In the genomic region with DNA sequence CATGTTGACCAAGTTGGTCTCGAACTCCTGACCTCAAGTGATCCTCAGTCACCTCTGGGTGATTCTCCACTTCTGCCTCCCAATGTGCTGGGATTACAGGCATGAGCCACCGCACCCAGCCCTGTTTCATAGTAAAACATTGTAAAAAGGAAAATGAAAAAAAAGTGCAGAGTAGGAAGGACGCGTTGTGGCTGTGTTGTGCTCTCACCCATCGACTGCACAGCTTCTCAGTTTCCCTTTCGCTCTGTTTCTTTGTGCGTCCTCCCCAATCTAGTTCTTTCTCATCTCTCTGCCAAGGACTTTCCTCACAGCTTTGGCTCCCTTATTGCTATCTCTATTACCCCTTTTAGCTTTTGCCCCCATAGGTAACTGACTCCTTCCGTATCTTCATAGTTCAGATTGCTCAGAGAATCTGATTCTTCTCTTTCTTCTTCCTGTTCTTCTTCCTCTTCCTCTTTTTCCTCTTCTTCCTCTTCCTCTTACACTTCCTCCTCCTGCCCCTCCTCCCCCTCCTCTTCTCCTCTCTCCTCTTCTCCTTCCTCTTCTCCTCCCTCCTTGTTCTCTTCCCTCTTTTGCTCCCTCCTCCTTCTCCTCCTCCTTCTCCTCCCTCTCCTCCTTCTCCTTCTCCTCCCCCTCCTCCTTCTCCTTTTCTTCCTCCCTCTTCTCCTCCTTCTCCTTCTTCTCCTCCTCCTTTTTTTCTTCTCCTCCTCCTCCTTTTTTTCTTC, we compare ENCODE assay signal across 10 cellular contexts.
DNase-seq lines count a peak whose midpoint lies in the region; ATAC-seq and TF ChIP-seq lines count a peak whose summit lies in the region.
"Had no signal": no experiment of that assay in that cellular context is flagged by ENCODE, and none has a peak within 500 bp of the region (broad histone marks: within the 10 kb centered on the region; RNA-seq: fewer than 3 reads in every experiment).

No MANE protein-coding gene starts in this region.

- intact Hi-C loops in CD8-positive, alpha-beta T cell (cut with DNase I, micrococcal nuclease) = loop anchor here in 1 of 2 experiments (5.0 kb wide), 1 partner anchor 83 kb away; no protein-coding TSS in a partner anchor
- intact Hi-C loops in prostate gland (cut with DNase I) = no loop called here
- intact Hi-C loops in Right ventricle myocardium superior (cut with DNase I) = no loop called here

- H3F3A ChIP-seq in SU-DHL-6 (ENCODE audit: insufficient read depth) (0 out of 2 replicates have a peak, but pooled peaks cover 8% of the 10 kb centered on the region), GM23338 (replicated peaks; ENCODE audit: low read depth) (no peaks in the 10 kb centered on the region; the same call in 1 of the 2 replicates)

- H3K79me2 ChIP-seq in SU-DHL-6 (ENCODE audit: insufficient read depth, low read length) (no peaks in the 10 kb centered on the region), GM23338 (replicated peaks; ENCODE audit: insufficient read depth) (no peaks in the 10 kb centered on the region)

- no peak for ATAC-seq in CD8-positive, alpha-beta T cell
- ATAC-seq in GM19023 (IDR thresholded peaks at IDR 0.05; ENCODE audit: unreplicated experiment) (peak; percentile 68), HG02885 (IDR thresholded peaks at IDR 0.05; ENCODE audit: poor library complexity, unreplicated experiment) (peak; percentile 60), Right ventricle myocardium superior (ENCODE audit: poor library complexity) (no peak), GM23338 (no peak)

- 84% methylated on average over 8 of the region's 8 CpGs for WGBS in prostate gland

- no peaks in the 10 kb centered on the region for H3K27me3 ChIP-seq in CD8-positive, alpha-beta T cell (ENCODE audit: insufficient read depth, low read length)
- H3K27me3 ChIP-seq in SU-DHL-6 (ENCODE audit: low read length) = no peaks in the 10 kb centered on the region
- no peaks in the 10 kb centered on the region for H3K27me3 ChIP-seq in prostate gland (replicated peaks; ENCODE audit: insufficient read depth)
- peaks cover 16% of the 10 kb centered on the region; the same call in 1 of the 2 replicates for H3K27me3 ChIP-seq in GM23338 (ENCODE audit: insufficient read depth)

- peak overlapping the region; percentile 50 for H3K4me2 ChIP-seq in SU-DHL-6 (ENCODE audit: low read depth, low read length, poor library complexity, severe bottlenecking)
- H3K4me2 ChIP-seq in GM23338 = no peak overlapping the region

- no peaks in the 10 kb centered on the region for H3K9me3 Mint-ChIP-seq in CD8-positive, alpha-beta T cell
- H3K9me3 Mint-ChIP-seq in GM23338 = no peaks in the 10 kb centered on the region
- H3K9me3 Mint-ChIP-seq: mesothelial cell of epicardium had no signal

- CTCF ChIA-PET in CD8-positive, alpha-beta T cell (lab: Charles Lee) = no interaction called here

- peak overlapping the region; percentile 17 for H2AFZ ChIP-seq in SU-DHL-6 (ENCODE audit: low read depth, low read length, severe bottlenecking)
- no peak overlapping the region for H2AFZ ChIP-seq in GM23338

- TF ChIP-seq POLR2A in prostate gland (IDR thresholded peaks at IDR 0.05) = no peak

- no peaks in the 10 kb centered on the region for H3K36me3 Mint-ChIP-seq in CD8-positive, alpha-beta T cell
- H3K36me3 Mint-ChIP-seq in GM23338 (ENCODE audit: low read depth) = no peaks in the 10 kb centered on the region
- H3K36me3 Mint-ChIP-seq: mesothelial cell of epicardium had no signal

- H3K36me3 ChIP-seq in CD8-positive, alpha-beta T cell (ENCODE audit: insufficient read depth, low read length) = no peaks in the 10 kb centered on the region
- no peaks in the 10 kb centered on the region for H3K36me3 ChIP-seq in SU-DHL-6 (ENCODE audit: low read length)
- no peaks in the 10 kb centered on the region for H3K36me3 ChIP-seq in prostate gland
- no peaks in the 10 kb centered on the region for H3K36me3 ChIP-seq in GM23338 (ENCODE audit: insufficient read depth)

- peak overlapping the region; percentile 50 for H3K9ac ChIP-seq in SU-DHL-6 (ENCODE audit: low read length)

- H4K20me1 ChIP-seq in SU-DHL-6 (ENCODE audit: low read depth, low read length) (no peaks in the 10 kb centered on the region), GM23338 (replicated peaks; ENCODE audit: insufficient read depth) (no peaks in the 10 kb centered on the region)

- peaks cover 10% of the 10 kb centered on the region for H3K4me1 Mint-ChIP-seq in CD8-positive, alpha-beta T cell (ENCODE audit: low read depth)
- peaks cover 20% of the 10 kb centered on the region for H3K4me1 Mint-ChIP-seq in GM23338

- no peak for DNase-seq in CD8-positive, alpha-beta T cell
- DNase-seq in prostate gland (ENCODE audit: low spot score) (no peak), Right ventricle myocardium superior (no peak), iPS-NIHi11 (ENCODE audit: low spot score) (no peak), GM23338 (ENCODE audit: low spot score) (no peak)
- DNase-seq: Caco-2 had no signal

- peaks cover 22% of the 10 kb centered on the region for H3K27me3 Mint-ChIP-seq in CD8-positive, alpha-beta T cell (ENCODE audit: low read depth)
- peaks cover 2% of the 10 kb centered on the region for H3K27me3 Mint-ChIP-seq in GM23338 (ENCODE audit: insufficient read depth, low read depth, poor library complexity)

- POLR2A ChIA-PET in CD8-positive, alpha-beta T cell (lab: Charles Lee) = interaction anchor here (1.1 kb wide), 1 partner anchor 433 kb away, joined by 3 read pairs; no protein-coding TSS in a partner anchor

- H3K9me3 ChIP-seq in CD8-positive, alpha-beta T cell (ENCODE audit: low read length) = no peaks in the 10 kb centered on the region
- no peaks in the 10 kb centered on the region for H3K9me3 ChIP-seq in SU-DHL-6 (ENCODE audit: insufficient read depth, low read length)
- H3K9me3 ChIP-seq in prostate gland = no peaks in the 10 kb centered on the region
- H3K9me3 ChIP-seq: Caco-2 had no signal

- no peak overlapping the region for H3K4me3 ChIP-seq in CD8-positive, alpha-beta T cell (ENCODE audit: low read depth, low read length)
- H3K4me3 ChIP-seq in SU-DHL-6 (ENCODE audit: insufficient read depth, low read length, poor library complexity, severe bottlenecking) (peak overlapping the region; percentile 58), prostate gland (no peak overlapping the region), GM23338 (no peak overlapping the region)

- peak overlapping the region; percentile 70 for H3K27ac Mint-ChIP-seq in CD8-positive, alpha-beta T cell
- H3K27ac Mint-ChIP-seq in GM23338 = no peak overlapping the region
- H3K27ac Mint-ChIP-seq: mesothelial cell of epicardium had no signal

- H3K27ac ChIP-seq in CD8-positive, alpha-beta T cell (ENCODE audit: low read depth, low read length) = no peak overlapping the region
- H3K27ac ChIP-seq in SU-DHL-6 (ENCODE audit: low read depth, low read length) (peak overlapping the region; percentile 32), prostate gland (no peak overlapping the region), GM23338 (ENCODE audit: low read depth) (no peak overlapping the region)

- H3K9me2 ChIP-seq in SU-DHL-6 (replicated peaks; ENCODE audit: insufficient read depth, low read length) = no peaks in the 10 kb centered on the region
- H3K9me2 ChIP-seq in GM23338 (ENCODE audit: insufficient read depth) = no peaks in the 10 kb centered on the region

- H3K4me1 ChIP-seq in CD8-positive, alpha-beta T cell (ENCODE audit: insufficient read depth, low read length) = peaks cover 6% of the 10 kb centered on the region
- H3K4me1 ChIP-seq in prostate gland (replicated peaks) (no peaks in the 10 kb centered on the region), GM23338 (ENCODE audit: insufficient read depth) (peaks cover 12% of the 10 kb centered on the region)

- peak overlapping the region; percentile 67 for H3K4me3 Mint-ChIP-seq in CD8-positive, alpha-beta T cell
- no peak overlapping the region for H3K4me3 Mint-ChIP-seq in GM23338
- H3K4me3 Mint-ChIP-seq: mesothelial cell of epicardium had no signal

- TF ChIP-seq CTCF in CD8-positive, alpha-beta T cell (IDR thresholded peaks at IDR 0.05) = no peak
- no peak for TF ChIP-seq CTCF in SU-DHL-6 (IDR thresholded peaks at IDR 0.05; ENCODE audit: insufficient read depth, low read length, poor library complexity, severe bottlenecking)
- no peak for TF ChIP-seq CTCF in prostate gland (IDR thresholded peaks at IDR 0.05)
- no peak for TF ChIP-seq CTCF in GM23338 (conservative IDR thresholded peaks at IDR 0.05; ENCODE audit: low read depth in 2 of 2)

TF ChIP-seq in GM23338, 12 proteins besides CTCF, POLR2A, EP300 and RAD21 (continues in another document):
- TF ChIP-seq NANOG (IDR thresholded peaks at IDR 0.05; ENCODE audit: borderline replicate concordance) (no peak), ZNF331 (CRISPR knock-in tag; IDR thresholded peaks at IDR 0.05; ENCODE audit: low read depth) (no peak), EZH2phosphoT487 (IDR thresholded peaks at IDR 0.05; ENCODE audit: unreplicated experiment) (no peak), ZNF114 (CRISPR knock-in tag; IDR thresholded peaks at IDR 0.05) (no peak), CREB1 (CRISPR knock-in tag; IDR thresholded peaks at IDR 0.05; ENCODE audit: low read depth) (no peak), STAT1 (IDR thresholded peaks at IDR 0.05; ENCODE audit: unreplicated experiment) (no peak)
- TF ChIP-seq, protein P1, sequence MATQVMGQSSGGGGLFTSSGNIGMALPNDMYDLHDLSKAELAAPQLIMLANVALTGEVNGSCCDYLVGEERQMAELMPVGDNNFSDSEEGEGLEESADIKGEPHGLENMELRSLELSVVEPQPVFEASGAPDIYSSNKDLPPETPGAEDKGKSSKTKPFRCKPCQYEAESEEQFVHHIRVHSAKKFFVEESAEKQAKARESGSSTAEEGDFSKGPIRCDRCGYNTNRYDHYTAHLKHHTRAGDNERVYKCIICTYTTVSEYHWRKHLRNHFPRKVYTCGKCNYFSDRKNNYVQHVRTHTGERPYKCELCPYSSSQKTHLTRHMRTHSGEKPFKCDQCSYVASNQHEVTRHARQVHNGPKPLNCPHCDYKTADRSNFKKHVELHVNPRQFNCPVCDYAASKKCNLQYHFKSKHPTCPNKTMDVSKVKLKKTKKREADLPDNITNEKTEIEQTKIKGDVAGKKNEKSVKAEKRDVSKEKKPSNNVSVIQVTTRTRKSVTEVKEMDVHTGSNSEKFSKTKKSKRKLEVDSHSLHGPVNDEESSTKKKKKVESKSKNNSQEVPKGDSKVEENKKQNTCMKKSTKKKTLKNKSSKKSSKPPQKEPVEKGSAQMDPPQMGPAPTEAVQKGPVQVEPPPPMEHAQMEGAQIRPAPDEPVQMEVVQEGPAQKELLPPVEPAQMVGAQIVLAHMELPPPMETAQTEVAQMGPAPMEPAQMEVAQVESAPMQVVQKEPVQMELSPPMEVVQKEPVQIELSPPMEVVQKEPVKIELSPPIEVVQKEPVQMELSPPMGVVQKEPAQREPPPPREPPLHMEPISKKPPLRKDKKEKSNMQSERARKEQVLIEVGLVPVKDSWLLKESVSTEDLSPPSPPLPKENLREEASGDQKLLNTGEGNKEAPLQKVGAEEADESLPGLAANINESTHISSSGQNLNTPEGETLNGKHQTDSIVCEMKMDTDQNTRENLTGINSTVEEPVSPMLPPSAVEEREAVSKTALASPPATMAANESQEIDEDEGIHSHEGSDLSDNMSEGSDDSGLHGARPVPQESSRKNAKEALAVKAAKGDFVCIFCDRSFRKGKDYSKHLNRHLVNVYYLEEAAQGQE (IDR thresholded peaks at IDR 0.05; ENCODE audit: unreplicated experiment) = no peak

Comparison
In these comparisons a context has a peak if more than half of its experiments do, and no peak if none do; other contexts are left out.
1. ATAC-seq: peak in GM19023 (single experiment) and HG02885 (single experiment); none in CD8-positive, alpha-beta T cell (single experiment), Right ventricle myocardium superior (single experiment) and GM23338 (single experiment).